ENCODE assay signal across 31 cellular contexts in genomic region chr1:50942334-50942733, GRCh38. TPM values are rescaled to one million over a fixed set of nuclear protein-coding genes. Genes with fewer than 3 reads are reported as not detected.
DNase-seq lines count a peak whose midpoint lies in the region; ATAC-seq, FAIRE-seq and TF ChIP-seq lines count a peak whose summit lies in the region.
"Had no signal": no experiment of that assay in that cellular context is flagged by ENCODE, and none has a peak within 500 bp of the region (broad histone marks: within the 10 kb centered on the region; RNA-seq: fewer than 3 reads in every experiment).

No MANE protein-coding gene starts in this region.

- H4K20me1 ChIP-seq in HepG2 (ENCODE audit: insufficient read depth, low read length) (no peaks in the 10 kb centered on the region; the same call in 1 of the 2 replicates), K562 (replicated peaks; ENCODE audit: control insufficient read depth, insufficient read depth, low read length) (peaks cover 28% of the 10 kb centered on the region)

- H3K9me1 ChIP-seq in K562 (ENCODE audit: control insufficient read depth, insufficient read depth, low read length): no peaks in the 10 kb centered on the region

- CTCF ChIA-PET in HepG2 (lab: Yijun Ruan, JAX; ENCODE audit: low intra/inter-chr PET ratio, low total read pairs) (no interaction called here), K562 (lab: Yijun Ruan, JAX; ENCODE audit: low intra/inter-chr PET ratio) (no interaction called here)

- TF ChIP-seq EP300 in HepG2 (IDR thresholded peaks at IDR 0.05; ENCODE audit: low read depth in 2 of 2, low read length in 2 of 2): no peak
- TF ChIP-seq EP300 in HepG2 (CRISPR knock-in tag; IDR thresholded peaks at IDR 0.05; ENCODE audit: borderline replicate concordance): no peak
- no peak for TF ChIP-seq EP300 in K562 (IDR thresholded peaks at IDR 0.05; ENCODE audit: low read length)

- H3K27me3 ChIP-seq in HepG2 (ENCODE audit: control insufficient read depth in 1 of 2, insufficient read depth in 2 of 2, low read length in 2 of 2) (no peaks in the 10 kb centered on the region), right lobe of liver (no peaks in the 10 kb centered on the region), K562 (ENCODE audit: control insufficient read depth in 2 of 2, insufficient read depth in 2 of 2, low read length in 2 of 2) (no peaks in the 10 kb centered on the region)
- H3K27me3 ChIP-seq: BE2C; BLaER1; BLaER1 treated with 17β-estradiol and CSF1 and Interleukin-3, amounts not matched to agents 10 nM and 100 nM had no signal

- H3K4me2 ChIP-seq in HepG2 (ENCODE audit: low read depth, low read length) (no peak overlapping the region), K562 (ENCODE audit: insufficient read depth, low read length) (no peak overlapping the region)
- H3K4me2 ChIP-seq: A549; BLaER1; BLaER1 treated with 17β-estradiol and CSF1 and Interleukin-3, amounts not matched to agents 10 nM and 100 nM had no signal

- TF ChIP-seq POLR2A in HepG2 (IDR thresholded peaks at IDR 0.05; ENCODE audit: insufficient read depth in 1 of 2, low read depth in 2 of 2, low read length in 2 of 2) (no peak), right lobe of liver (IDR thresholded peaks at IDR 0.05) (no peak), K562 (conservative IDR thresholded peaks at IDR 0.05) (no peak)

- no peak overlapping the region for H3K9ac ChIP-seq in HepG2 (ENCODE audit: insufficient read depth, low read depth, low read length)
- no peak overlapping the region for H3K9ac ChIP-seq in K562 (ENCODE audit: insufficient read depth in 1 of 2, low read depth in 2 of 2, low read length in 2 of 2)
- H3K9ac ChIP-seq: BLaER1; BLaER1 treated with 17β-estradiol and CSF1 and Interleukin-3, amounts not matched to agents 10 nM and 100 nM had no signal

- no peaks in the 10 kb centered on the region for H3K4me1 ChIP-seq in HepG2 (ENCODE audit: insufficient read depth, low read length)
- no peaks in the 10 kb centered on the region for H3K4me1 ChIP-seq in right lobe of liver
- peaks cover 0 to 17% of the 10 kb centered on the region in 2 experiments; a peak in 2 of 5 replicates for H3K4me1 ChIP-seq in K562 (replicated peaks in 1 of 2; ENCODE audit: control insufficient read depth in 2 of 2, insufficient read depth in 2 of 2, low read length in 2 of 2)
- H3K4me1 ChIP-seq: A549; BE2C; BLaER1; BLaER1 treated with 17β-estradiol and CSF1 and Interleukin-3, amounts not matched to agents 10 nM and 100 nM; Caco-2 had no signal

- no TSS peak for BruUV-seq in HepG2 (replicated peaks; lab: Mats Ljungman, UMichigan)
- no TSS peak for BruUV-seq in K562 (replicated peaks; lab: Mats Ljungman, UMichigan)

- no peak overlapping the region for H3K27ac ChIP-seq in HepG2 (ENCODE audit: extremely low read length, insufficient read depth, low read length)
- H3K27ac ChIP-seq in right lobe of liver: no peak overlapping the region
- H3K27ac ChIP-seq in K562 (ENCODE audit: extremely low read depth, low read depth, low read length): no peak overlapping the region
- H3K27ac ChIP-seq: 22Rv1; A549; BLaER1; BLaER1 treated with 17β-estradiol and CSF1 and Interleukin-3, amounts not matched to agents 10 nM and 100 nM; C4-2B had no signal

- DNase-seq in HepG2 (ENCODE audit: low spot score) (no peak), right lobe of liver (no peak), K562 (ENCODE audit: extremely low read depth in 1 of 4, low spot score in 3 of 4) (no peak), DMS 273 (lab: John Stamatoyannopoulos, UW; ENCODE audit: unreplicated experiment) (no peak)
- DNase-seq: 8988T; ACHN; AML-193; BE2C; C1 segment of cervical spinal cord; Caco-2; Calu3; CD4-positive, alpha-beta memory T cell; CD4-positive, alpha-beta T cell; CD4-positive, CD25-positive, alpha-beta regulatory T cell; CD8-positive, alpha-beta memory T cell; CD8-positive, alpha-beta T cell; COR-L47; DMS 273 treated with DMSO at 0.1 percent for 48 hours; DMS153; DMS53; DMS79; DMS79 treated with DMSO at 0.1 percent for 48 hours; DND-41; EL had no signal

- H3K4me3 ChIP-seq in HepG2 (replicated peaks in 1 of 3; ENCODE audit: insufficient read depth in 1 of 3, low read depth in 2 of 3, low read length in 3 of 3): no peak overlapping the region
- H3K4me3 ChIP-seq in right lobe of liver: no peak overlapping the region
- no peak overlapping the region for H3K4me3 ChIP-seq in K562
- H3K4me3 ChIP-seq: A549; BLaER1; BLaER1 treated with 17β-estradiol and CSF1 and Interleukin-3, amounts not matched to agents 10 nM and 100 nM had no signal

- POLR2A ChIA-PET in HepG2 (lab: Yijun Ruan, JAX) (no interaction called here), K562 (lab: Yijun Ruan, JAX) (interaction anchor here (0.5 kb wide), 1 partner anchor 78 kb away, joined by 3 read pairs; no protein-coding TSS in a partner anchor)

- no peak overlapping the region for H2AFZ ChIP-seq in HepG2 (ENCODE audit: low read length)
- no peak overlapping the region for H2AFZ ChIP-seq in K562 (ENCODE audit: low read depth, low read length)

- no peak for ATAC-seq in HepG2
- no peak for ATAC-seq in right lobe of liver
- ATAC-seq in K562: no peak
- ATAC-seq: A549; CD8-positive, alpha-beta T cell had no signal

- TF ChIP-seq RAD21 in HepG2 (CRISPR knock-in tag; IDR thresholded peaks at IDR 0.05): no peak
- TF ChIP-seq RAD21 in K562 (CRISPR knock-in tag; conservative IDR thresholded peaks at IDR 0.05 in 1 of 2, IDR thresholded peaks at IDR 0.05 in 1 of 2): no peak

- TF ChIP-seq CTCF in HepG2 (CRISPR knock-in tag; IDR thresholded peaks at IDR 0.05) (no peak), right lobe of liver (IDR thresholded peaks at IDR 0.05) (no peak), K562 (IDR thresholded peaks at IDR 0.05 in 2 of 3, conservative IDR thresholded peaks at IDR 0.05 in 1 of 3; ENCODE audit: insufficient read depth in 2 of 3, low read depth in 1 of 3, low read length in 3 of 3) (no peak)

- intact Hi-C loops in HepG2 (cut with micrococcal nuclease; ENCODE audit: unreplicated experiment) (no loop called here), right lobe of liver (cut with DNase I) (no loop called here), K562 (cut with micrococcal nuclease) (no loop called here)

- 96% methylated on average over 1 of the region's 1 CpG for WGBS in HepG2 (ENCODE audit: low lambda C conversion rate)
- WGBS in right lobe of liver (ENCODE audit: insufficient coverage, low coverage, low lambda C conversion rate, missing lambda C conversion rate): 100% methylated on average over 1 of the region's 1 CpG
- 67% methylated on average over 1 of the region's 1 CpG for WGBS in K562 (ENCODE audit: insufficient coverage, low coverage, missing lambda C conversion rate)

- in situ Hi-C loops in HepG2 (cut with HindIII; ENCODE audit: extremely low pct_ligation_motif_present, low pct_unique_long_range_greater_than_20kb): no loop called here
- in situ Hi-C loops in K562 (cut with MboI): no loop called here

- peaks cover 0 to 9% of the 10 kb centered on the region in 2 experiments; a peak in 2 of 5 replicates for H3K36me3 ChIP-seq in HepG2 (replicated peaks in 1 of 2; ENCODE audit: control insufficient read depth in 1 of 2, insufficient read depth in 2 of 2, low read length in 2 of 2)
- H3K36me3 ChIP-seq in right lobe of liver: no peaks in the 10 kb centered on the region
- peaks cover 64% of the 10 kb centered on the region for H3K36me3 ChIP-seq in K562 (ENCODE audit: control insufficient read depth, insufficient read depth, low read length)
- H3K36me3 ChIP-seq: BE2C had no signal

- H3K9me3 ChIP-seq in HepG2 (ENCODE audit: low read length): no peaks in the 10 kb centered on the region
- no peaks in the 10 kb centered on the region for H3K9me3 ChIP-seq in right lobe of liver
- H3K9me3 ChIP-seq in K562 (replicated peaks; ENCODE audit: control insufficient read depth, insufficient read depth, low read depth, low read length): no peaks in the 10 kb centered on the region
- H3K9me3 ChIP-seq: A549; BE2C; BLaER1; BLaER1 treated with 17β-estradiol and CSF1 and Interleukin-3, amounts not matched to agents 10 nM and 100 nM; Caco-2 had no signal

- FAIRE-seq in HepG2 (lab: Jason Lieb, UNC) (no peak), K562 (lab: Jason Lieb, UNC) (no peak)
- FAIRE-seq: A204.1, A549, D721Med had no signal

- H3K79me2 ChIP-seq in HepG2 (ENCODE audit: insufficient read depth, low read length) (peaks cover 74% of the 10 kb centered on the region), K562 (ENCODE audit: control insufficient read depth, insufficient read depth, low read length) (peaks cover 99% of the 10 kb centered on the region)

RNA-seq across cellular contexts. Expression of gene FAF1, which starts 17.7 kb away (rescaled TPM):
- 63.3 and 82.8 TPM in 2 replicates for total RNA-seq in HepG2 (2016; rRNA removed; fragmentation: Illumina TruSeq; extraction: Trizol)
- 40.5 and 48.6 TPM in 2 replicates for total RNA-seq in HepG2 (2016; cell fraction: cytosol; rRNA removed; fragmentation: Illumina TruSeq; extraction: Trizol; ENCODE audit: low read depth)
- total RNA-seq in HepG2 (2016; cell fraction: insoluble cytoplasmic fraction; rRNA removed; fragmentation: Illumina TruSeq; extraction: Trizol): 63.0 and 76.3 TPM in 2 replicates
- 58.2 and 67.7 TPM in 2 replicates for total RNA-seq in HepG2 (2016; cell fraction: membrane; rRNA removed; fragmentation: Illumina TruSeq; extraction: Trizol)
- total RNA-seq in HepG2 (2016; cell fraction: nucleus; rRNA removed; fragmentation: Illumina TruSeq; extraction: Trizol): 57.2 and 61.7 TPM in 2 replicates
- polyA plus RNA-seq in HepG2 (2011; rRNA removed): 15.6 and 19.4 TPM in 2 replicates
- 8.4 and 15.7 TPM in 2 replicates for polyA plus RNA-seq in HepG2 (2011; cell fraction: cytosol; rRNA removed)
- polyA plus RNA-seq in HepG2 (2011; cell fraction: nucleus; rRNA removed): 5.8 and 7.7 TPM in 2 replicates
- 38.8 and 46.7 TPM in 2 replicates for polyA plus RNA-seq in HepG2 (2012)
- polyA plus RNA-seq in HepG2 (2016; cell fraction: cytosol; fragmentation: Illumina TruSeq; extraction: Trizol; ENCODE audit: low read depth): 21.2 and 29.2 TPM in 2 replicates
- polyA plus RNA-seq in HepG2 (2016; cell fraction: insoluble cytoplasmic fraction; fragmentation: Illumina TruSeq; extraction: Trizol; ENCODE audit: low read depth): 72.2 and 73.8 TPM in 2 replicates
- 36.3 and 46.3 TPM in 2 replicates for polyA plus RNA-seq in HepG2 (2016; cell fraction: membrane; fragmentation: Illumina TruSeq; extraction: Trizol; ENCODE audit: low read depth)
- polyA plus RNA-seq in HepG2 (2016; cell fraction: nucleus; fragmentation: Illumina TruSeq; extraction: Trizol; ENCODE audit: insufficient read depth, low read depth): 32.7 and 33.6 TPM in 2 replicates
- polyA minus RNA-seq in HepG2 (2011; rRNA and poly(A)+ RNA removed; ENCODE audit: low replicate concordance): 14.1 and 57.5 TPM in 2 replicates
- 29.2 and 31.0 TPM in 2 replicates for polyA minus RNA-seq in HepG2 (2011; cell fraction: cytosol; rRNA and poly(A)+ RNA removed)
- polyA minus RNA-seq in HepG2 (2011; cell fraction: nucleus; rRNA and poly(A)+ RNA removed): 53.7 and 80.9 TPM in 2 replicates
- total RNA-seq in right lobe of liver: 10 to 100 TPM; 24.1 to 32.4 (median 31.6) TPM
- 281 and 434 TPM in 2 replicates for total RNA-seq in K562 (2011; cell fraction: chromatin; rRNA removed; ENCODE audit: low replicate concordance)
- total RNA-seq in K562 (2011; cell fraction: nucleolus; rRNA removed): 44.0 and 67.8 TPM in 2 replicates
- 165 and 180 TPM in 2 replicates for total RNA-seq in K562 (2011; cell fraction: nucleoplasm; rRNA removed)
- total RNA-seq in K562 (2014; rRNA removed): 76.3 and 76.7 TPM in 2 replicates
- total RNA-seq in K562 (2014; rRNA removed; fragmentation: Illumina TruSeq; extraction: Trizol): 225 and 267 TPM in 2 replicates
- total RNA-seq in K562 (2015; rRNA removed; fragmentation: Illumina TruSeq; extraction: Trizol): 163 and 176 TPM in 2 replicates
- 186 and 190 TPM in 2 replicates for total RNA-seq in K562 (2021)
- polyA plus RNA-seq in K562 (2011; rRNA removed): 88.2 and 118 TPM in 2 replicates
- 12.0 and 44.0 TPM in 2 replicates for polyA plus RNA-seq in K562 (2011; cell fraction: cytosol; rRNA removed)
- polyA plus RNA-seq in K562 (2011; cell fraction: nucleus; rRNA removed): 30.1 and 41.4 TPM in 2 replicates
- polyA plus RNA-seq in K562 (2012): 144 and 167 TPM in 2 replicates
- 186 and 212 TPM in 2 replicates for polyA plus RNA-seq in K562 (2014; fragmentation: Illumina TruSeq; extraction: Trizol)
- 10 to 100 TPM; 48.7 to 60.9 TPM for polyA plus RNA-seq in K562 (2014; fragmentation: Nextera tagmentation; extraction: Ambion mirVana)
- 78.9 and 92.7 TPM in 2 replicates for polyA plus RNA-seq in K562 (2014; rRNA removed)
- 295 and 351 TPM in 2 replicates for polyA minus RNA-seq in K562 (2011; rRNA and poly(A)+ RNA removed)
- 85.8 and 99.9 TPM in 2 replicates for polyA minus RNA-seq in K562 (2011; cell fraction: cytosol; rRNA and poly(A)+ RNA removed)
- polyA minus RNA-seq in K562 (2011; cell fraction: nucleus; rRNA and poly(A)+ RNA removed): 46.4 and 174 TPM in 2 replicates

RNA-seq across cellular contexts. Expression of gene CDKN2C, which starts 27.7 kb away (rescaled TPM):
- 13.7 and 14.0 TPM in 2 replicates for total RNA-seq in HepG2 (2016; rRNA removed; fragmentation: Illumina TruSeq; extraction: Trizol)
- 4.5 and 4.8 TPM in 2 replicates for total RNA-seq in HepG2 (2016; cell fraction: cytosol; rRNA removed; fragmentation: Illumina TruSeq; extraction: Trizol; ENCODE audit: low read depth)
- total RNA-seq in HepG2 (2016; cell fraction: insoluble cytoplasmic fraction; rRNA removed; fragmentation: Illumina TruSeq; extraction: Trizol): 12.6 and 14.5 TPM in 2 replicates
- 8.9 and 9.6 TPM in 2 replicates for total RNA-seq in HepG2 (2016; cell fraction: membrane; rRNA removed; fragmentation: Illumina TruSeq; extraction: Trizol)
- 8.9 and 10.3 TPM in 2 replicates for total RNA-seq in HepG2 (2016; cell fraction: nucleus; rRNA removed; fragmentation: Illumina TruSeq; extraction: Trizol)
- 5.1 and 7.8 TPM in 2 replicates for polyA plus RNA-seq in HepG2 (2011; rRNA removed)
- 7.3 and 7.5 TPM in 2 replicates for polyA plus RNA-seq in HepG2 (2011; cell fraction: cytosol; rRNA removed)
- polyA plus RNA-seq in HepG2 (2011; cell fraction: nucleus; rRNA removed): 2.3 and 4.0 TPM in 2 replicates
- 4.7 and 10.1 TPM in 2 replicates for polyA plus RNA-seq in HepG2 (2012)
- 3.9 and 4.1 TPM in 2 replicates for polyA plus RNA-seq in HepG2 (2016; cell fraction: cytosol; fragmentation: Illumina TruSeq; extraction: Trizol; ENCODE audit: low read depth)
- 21.4 and 22.7 TPM in 2 replicates for polyA plus RNA-seq in HepG2 (2016; cell fraction: insoluble cytoplasmic fraction; fragmentation: Illumina TruSeq; extraction: Trizol; ENCODE audit: low read depth)
- 9.0 and 9.1 TPM in 2 replicates for polyA plus RNA-seq in HepG2 (2016; cell fraction: membrane; fragmentation: Illumina TruSeq; extraction: Trizol; ENCODE audit: low read depth)
- 13.7 and 14.7 TPM in 2 replicates for polyA plus RNA-seq in HepG2 (2016; cell fraction: nucleus; fragmentation: Illumina TruSeq; extraction: Trizol; ENCODE audit: insufficient read depth, low read depth)
- polyA minus RNA-seq in HepG2 (2011; rRNA and poly(A)+ RNA removed; ENCODE audit: low replicate concordance): 5.8 and 52.1 TPM in 2 replicates
- 4.9 and 5.0 TPM in 2 replicates for polyA minus RNA-seq in HepG2 (2011; cell fraction: cytosol; rRNA and poly(A)+ RNA removed)
- 3.1 and 7.9 TPM in 2 replicates for polyA minus RNA-seq in HepG2 (2011; cell fraction: nucleus; rRNA and poly(A)+ RNA removed)
- 1 to 10 TPM; 1.2 to 6.7 (median 3.1) TPM for total RNA-seq in right lobe of liver
- total RNA-seq in K562 (2011; cell fraction: chromatin; rRNA removed; ENCODE audit: low replicate concordance): 15.8 and 16.4 TPM in 2 replicates
- 19.7 and 20.7 TPM in 2 replicates for total RNA-seq in K562 (2011; cell fraction: nucleolus; rRNA removed)
- total RNA-seq in K562 (2011; cell fraction: nucleoplasm; rRNA removed): 19.7 and 23.7 TPM in 2 replicates
- 74.3 and 82.0 TPM in 2 replicates for total RNA-seq in K562 (2014; rRNA removed)
- 38.2 and 41.3 TPM in 2 replicates for total RNA-seq in K562 (2014; rRNA removed; fragmentation: Illumina TruSeq; extraction: Trizol)
- total RNA-seq in K562 (2015; rRNA removed; fragmentation: Illumina TruSeq; extraction: Trizol): 64.5 and 67.1 TPM in 2 replicates
- total RNA-seq in K562 (2021): 56.7 and 62.2 TPM in 2 replicates
- 27.0 and 28.5 TPM in 2 replicates for polyA plus RNA-seq in K562 (2011; rRNA removed)
- 30.9 and 35.2 TPM in 2 replicates for polyA plus RNA-seq in K562 (2011; cell fraction: cytosol; rRNA removed)
- polyA plus RNA-seq in K562 (2011; cell fraction: nucleus; rRNA removed): 17.3 and 17.5 TPM in 2 replicates
- 67.6 and 71.5 TPM in 2 replicates for polyA plus RNA-seq in K562 (2012)
- polyA plus RNA-seq in K562 (2014; fragmentation: Illumina TruSeq; extraction: Trizol): 40.5 and 45.9 TPM in 2 replicates
- 10 to 100 TPM; 11.9 to 18.2 TPM for polyA plus RNA-seq in K562 (2014; fragmentation: Nextera tagmentation; extraction: Ambion mirVana)
- polyA plus RNA-seq in K562 (2014; rRNA removed): 56.3 and 56.4 TPM in 2 replicates
- 25.9 and 29.4 TPM in 2 replicates for polyA minus RNA-seq in K562 (2011; rRNA and poly(A)+ RNA removed)
- 17.3 and 18.8 TPM in 2 replicates for polyA minus RNA-seq in K562 (2011; cell fraction: cytosol; rRNA and poly(A)+ RNA removed)
- polyA minus RNA-seq in K562 (2011; cell fraction: nucleus; rRNA and poly(A)+ RNA removed): 17.5 and 42.1 TPM in 2 replicates

Comparison
In these comparisons a context has a peak if more than half of its experiments do, and no peak if none do; other contexts are left out.
1. Of the 241 proteins assayed by ChIP-seq in both HepG2 and K562: peak only in HepG2: none; only in K562: none; in both: HNRNPK; in neither: 240.